16 cellular contexts compared by ENCODE assay signal in genomic region chr4:86909945-86910344, GRCh38. TPM values are rescaled to one million over a fixed set of nuclear protein-coding genes. Genes with fewer than 3 reads are reported as not detected.
"Had no signal": no experiment of that assay in that cellular context is flagged by ENCODE, and none has a peak within 500 bp of the region (broad histone marks: within the 10 kb centered on the region; RNA-seq: fewer than 3 reads in every experiment).

No MANE protein-coding gene starts in this region.

- H3K27me3 Mint-ChIP-seq: activated CD4-positive, alpha-beta memory T cell treated with anti-CD3 and anti-CD28 coated beads, Interleukin-2, amount 10 ng/mL, durations not matched to agents 7 days and 5 days; activated CD4-positive, alpha-beta T cell treated with anti-CD3 and anti-CD28 coated beads for 36 hours; activated naive CD8-positive, alpha-beta T cell treated with anti-CD3 and anti-CD28 coated beads, Interleukin-2, amount 10 ng/mL, durations not matched to agents 7 days and 5 days; stimulated activated naive CD8-positive, alpha-beta T cell treated with anti-CD3 and anti-CD28 coated beads, Interleukin-15, amount 100 ng/mL, for 72 hours; T-helper 17 cell had no signal

- H3K4me3 ChIP-seq: heart left ventricle, ovary, testis had no signal

- H3K27me3 ChIP-seq: heart left ventricle, ovary, testis had no signal

- H3K4me3 Mint-ChIP-seq: activated CD4-positive, alpha-beta memory T cell treated with anti-CD3 and anti-CD28 coated beads, Interleukin-2, amount 10 ng/mL, durations not matched to agents 7 days and 5 days; activated CD4-positive, alpha-beta T cell treated with anti-CD3 and anti-CD28 coated beads for 36 hours; activated naive CD8-positive, alpha-beta T cell treated with anti-CD3 and anti-CD28 coated beads, Interleukin-2, amount 10 ng/mL, durations not matched to agents 7 days and 5 days; activated T-cell treated with anti-CD3 and anti-CD28 coated beads, Interleukin-2, amount 50 U/mL, for 72 hours; stimulated activated naive CD8-positive, alpha-beta T cell treated with anti-CD3 and anti-CD28 coated beads, Interleukin-15, amount 100 ng/mL, for 72 hours; T-helper 17 cell had no signal

- ATAC-seq: activated CD4-positive, alpha-beta T cell treated with anti-CD3 and anti-CD28 coated beads for 36 hours; activated T-cell treated with anti-CD3 and anti-CD28 coated beads, Interleukin-2, amount 50 U/mL, for 72 hours; heart left ventricle; stimulated activated naive CD8-positive, alpha-beta T cell treated with anti-CD3 and anti-CD28 coated beads, Interleukin-15, amount 100 ng/mL, for 72 hours; T-helper 17 cell had no signal

- H3K27ac Mint-ChIP-seq: activated CD4-positive, alpha-beta memory T cell treated with anti-CD3 and anti-CD28 coated beads, Interleukin-2, amount 10 ng/mL, durations not matched to agents 7 days and 5 days; activated CD4-positive, alpha-beta T cell treated with anti-CD3 and anti-CD28 coated beads for 36 hours; activated naive CD8-positive, alpha-beta T cell treated with anti-CD3 and anti-CD28 coated beads, Interleukin-2, amount 10 ng/mL, durations not matched to agents 7 days and 5 days; activated T-cell treated with anti-CD3 and anti-CD28 coated beads, Interleukin-2, amount 50 U/mL, for 72 hours; stimulated activated naive CD8-positive, alpha-beta T cell treated with anti-CD3 and anti-CD28 coated beads, Interleukin-15, amount 100 ng/mL, for 72 hours; T-helper 17 cell had no signal

- H3K27ac ChIP-seq: ovary, testis, VCaP had no signal

- DNase-seq: activated CD4-positive, alpha-beta memory T cell treated with anti-CD3 and anti-CD28 coated beads, Interleukin-2, amount 10 ng/mL, durations not matched to agents 7 days and 5 days; activated CD4-positive, alpha-beta T cell treated with anti-CD3 and anti-CD28 coated beads for 36 hours; activated CD8-positive, alpha-beta memory T cell treated with anti-CD3 and anti-CD28 coated beads, Interleukin-2, amount 50 U/mL, for 4 hours; activated gamma-delta T cell treated with Interleukin-2 at 50 U/mL for 16 hours; activated naive CD8-positive, alpha-beta T cell treated with anti-CD3 and anti-CD28 coated beads, Interleukin-2, amount 10 ng/mL, durations not matched to agents 7 days and 5 days; activated T-cell treated with anti-CD3 and anti-CD28 coated beads, Interleukin-2, amount 50 U/mL, for 72 hours; cerebellar nuclear complex; heart left ventricle; islet precursor cell; ovary; stimulated activated CD4-positive, alpha-beta T cell treated with anti-CD3 and anti-CD28 coated beads, Interleukin-4, amount 100 ng/mL, for 4 hours; stimulated activated naive CD8-positive, alpha-beta T cell treated with anti-CD3 and anti-CD28 coated beads, Interleukin-15, amount 100 ng/mL, for 72 hours; T-helper 17 cell; testis had no signal

- H3K9me3 Mint-ChIP-seq: activated CD4-positive, alpha-beta memory T cell treated with anti-CD3 and anti-CD28 coated beads, Interleukin-2, amount 10 ng/mL, durations not matched to agents 7 days and 5 days; activated naive CD8-positive, alpha-beta T cell treated with anti-CD3 and anti-CD28 coated beads, Interleukin-2, amount 10 ng/mL, durations not matched to agents 7 days and 5 days; activated T-cell treated with anti-CD3 and anti-CD28 coated beads, Interleukin-2, amount 50 U/mL, for 72 hours; stimulated activated naive CD8-positive, alpha-beta T cell treated with anti-CD3 and anti-CD28 coated beads, Interleukin-15, amount 100 ng/mL, for 72 hours had no signal

RNA-seq across cellular contexts. Expression of gene C4orf36, which starts 17.7 kb away (rescaled TPM):
- total RNA-seq: activated CD4-positive, alpha-beta memory T cell treated with anti-CD3 and anti-CD28 coated beads, Interleukin-2, amount 10 ng/mL, durations not matched to agents 7 days and 5 days; activated CD4-positive, alpha-beta T cell treated with anti-CD3 and anti-CD28 coated beads for 36 hours; liver; T-helper 17 cell had no signal
